9 cellular contexts compared by ENCODE assay signal in genomic region chr9:16417101-16417500, GRCh38.
DNase-seq lines count a peak whose midpoint lies in the region; ATAC-seq and TF ChIP-seq lines count a peak whose summit lies in the region.
"Had no signal": no experiment of that assay in that cellular context is flagged by ENCODE, and none has a peak within 500 bp of the region (broad histone marks: within the 10 kb centered on the region; RNA-seq: fewer than 3 reads in every experiment).

No MANE protein-coding gene starts in this region.

- TF ChIP-seq POLR2A in tibial nerve (IDR thresholded peaks at IDR 0.05), result no peak

- TF ChIP-seq CTCF in tibial nerve (IDR thresholded peaks at IDR 0.05), result no peak

- no peak for ATAC-seq in GM18858 (IDR thresholded peaks at IDR 0.05; ENCODE audit: unreplicated experiment)
- ATAC-seq in HG02759 (IDR thresholded peaks at IDR 0.05; ENCODE audit: unreplicated experiment), result no peak

- H3K9me3 ChIP-seq in tibial nerve, result no peaks in the 10 kb centered on the region

- DNase-seq in NCI-H2171 treated with DMSO at 0.1 percent for 48 hours (lab: John Stamatoyannopoulos, UW) (peak; percentile 3), NCI-H2171 (lab: John Stamatoyannopoulos, UW) (no peak), RPMI8226 (peak; percentile 20), hepatic stellate cell (ENCODE audit: low spot score) (peak; percentile 12), tibial nerve (ENCODE audit: low spot score in 2 of 2) (no peak), HUDEP-2 (lab: John Stamatoyannopoulos, UW; ENCODE audit: unreplicated experiment in 76 of 76) (no peak)
- DNase-seq: midbrain had no signal

- TF ChIP-seq EP300 in tibial nerve (IDR thresholded peaks at IDR 0.05), result peak in 1 of 2 donors; percentile 39

- no peaks in the 10 kb centered on the region for H3K36me3 ChIP-seq in tibial nerve

- peak overlapping the region in 3 of 4 donors; percentile 12 to 27 (median 21) for H3K4me3 ChIP-seq in tibial nerve

- no peaks in the 10 kb centered on the region for H3K27me3 ChIP-seq in tibial nerve

- WGBS in tibial nerve, 2 donors, result 11 to 23% methylated on average over 3 of the region's 3 CpGs

- H3K4me1 ChIP-seq in tibial nerve, result peaks cover 0 to 29% (median 5%) of the 10 kb centered on the region in 4 donors

- H3K27ac ChIP-seq in tibial nerve, result peak overlapping the region in 2 of 4 donors; percentile 75 to 76

Comparison
In these comparisons a context has a peak if more than half of its experiments do, and no peak if none do; other contexts are left out.
1. DNase-seq: peak in NCI-H2171 treated with DMSO at 0.1 percent for 48 hours (single experiment), RPMI8226 (single experiment) and hepatic stellate cell (single experiment); none in NCI-H2171 (single experiment), tibial nerve (0 of 2) and HUDEP-2 (0 of 76).